31 cellular contexts compared by ENCODE assay signal in genomic region chr5:13045897-13046551, GRCh38.
"Had no signal": no experiment of that assay in that cellular context is flagged by ENCODE, and none has a peak within 500 bp of the region (broad histone marks: within the 10 kb centered on the region; RNA-seq: fewer than 3 reads in every experiment).

No MANE protein-coding gene starts in this region.

- H3K4me1 Mint-ChIP-seq: activated CD4-positive, alpha-beta T cell treated with anti-CD3 and anti-CD28 coated beads for 36 hours; activated CD4-positive, alpha-beta T cell treated with anti-CD3 and anti-CD28 coated beads, Interleukin-2, amount 10 ng/mL, durations not matched to agents 7 days and 5 days; activated naive CD8-positive, alpha-beta T cell treated with anti-CD3 and anti-CD28 coated beads for 36 hours had no signal

- H3K36me3 ChIP-seq: brain microvascular endothelial cell, MG63 had no signal

- H3K4me3 Mint-ChIP-seq: activated CD4-positive, alpha-beta T cell treated with anti-CD3 and anti-CD28 coated beads for 36 hours; activated CD4-positive, alpha-beta T cell treated with anti-CD3 and anti-CD28 coated beads, Interleukin-2, amount 10 ng/mL, durations not matched to agents 7 days and 5 days; activated CD8-positive, alpha-beta T cell treated with anti-CD3 and anti-CD28 coated beads, Interleukin-2, amount 10 ng/mL, durations not matched to agents 7 days and 5 days; activated naive CD8-positive, alpha-beta T cell treated with anti-CD3 and anti-CD28 coated beads for 36 hours; T-helper 1 cell treated with Interleukin-12 subunit alpha and Interleukin-12 subunit beta and Interleukin-4 antibody, amounts not matched to agents 30 μg/mL and 1 μg/mL, for 36 hours; T-helper 2 cell treated with Interferon-gamma antibody and Interleukin-4, amounts not matched to agents 5 μg/mL and 100 μg/mL, for 36 hours had no signal

- ATAC-seq: activated CD4-positive, alpha-beta T cell treated with anti-CD3 and anti-CD28 coated beads for 36 hours; activated CD4-positive, CD25-positive, alpha-beta regulatory T cell treated with anti-CD3 and anti-CD28 coated beads, Interleukin-2, amount 50 U/mL, for 24 hours; activated CD8-positive, alpha-beta T cell treated with anti-CD3 and anti-CD28 coated beads, Interleukin-2, amount 10 ng/mL, durations not matched to agents 7 days and 5 days had no signal

- H3K9me3 ChIP-seq: MG63 had no signal

- DNase-seq: activated CD4-positive, alpha-beta T cell treated with anti-CD3 and anti-CD28 coated beads for 36 hours; activated CD4-positive, alpha-beta T cell treated with anti-CD3 and anti-CD28 coated beads, Interleukin-2, amount 10 ng/mL, durations not matched to agents 7 days and 5 days; activated CD4-positive, alpha-beta T cell treated with anti-CD3 and anti-CD28 coated beads, Interleukin-2, amount 50 U/mL, for 48 hours; activated CD8-positive, alpha-beta memory T cell treated with anti-CD3 and anti-CD28 coated beads, Interleukin-2, amount 50 U/mL, for 48 hours; activated CD8-positive, alpha-beta T cell treated with anti-CD3 and anti-CD28 coated beads, Interleukin-2, amount 10 ng/mL, durations not matched to agents 7 days and 5 days; activated effector memory CD4-positive, alpha-beta T cell treated with Interleukin-2 at 50 U/mL for 16 hours; activated naive CD4-positive, alpha-beta T cell; activated naive CD4-positive, alpha-beta T cell treated with anti-CD3 and anti-CD28 coated beads, Interleukin-2, amount 50 U/mL, for 16 hours; activated naive CD8-positive, alpha-beta T cell treated with anti-CD3 and anti-CD28 coated beads for 36 hours; activated T-cell treated with anti-CD3 and anti-CD28 coated beads, Interleukin-2, amount 50 U/mL, for 48 hours; amniotic stem cell; aorta; brain microvascular endothelial cell; central memory CD4-positive, alpha-beta T cell; Kasumi-1; KG1; MG63; MV-4-11; NCI-H1092; NCI-H1436 treated with DMSO at 0.1 percent for 48 hours; NCI-H187; NCI-H2029 treated with DMSO at 0.1 percent for 48 hours; NCI-H2107; NCI-H2171; NCI-H510A; NCI-H526; NCI-H748 treated with DMSO at 0.1 percent for 48 hours; Right ventricle myocardium superior had no signal

- H3K36me3 Mint-ChIP-seq: activated naive CD8-positive, alpha-beta T cell treated with anti-CD3 and anti-CD28 coated beads for 36 hours had no signal

- H3K27me3 ChIP-seq: brain microvascular endothelial cell had no signal

- H3K27ac ChIP-seq: brain microvascular endothelial cell had no signal

- H3K4me3 ChIP-seq: MG63 had no signal

- H3K27ac Mint-ChIP-seq: activated CD4-positive, alpha-beta T cell treated with anti-CD3 and anti-CD28 coated beads for 36 hours; activated CD4-positive, alpha-beta T cell treated with anti-CD3 and anti-CD28 coated beads, Interleukin-2, amount 10 ng/mL, durations not matched to agents 7 days and 5 days; activated CD8-positive, alpha-beta T cell treated with anti-CD3 and anti-CD28 coated beads, Interleukin-2, amount 10 ng/mL, durations not matched to agents 7 days and 5 days; activated naive CD8-positive, alpha-beta T cell treated with anti-CD3 and anti-CD28 coated beads for 36 hours; T-helper 2 cell treated with Interferon-gamma antibody and Interleukin-4, amounts not matched to agents 5 μg/mL and 100 μg/mL, for 36 hours had no signal

- H3K27me3 Mint-ChIP-seq: activated CD4-positive, alpha-beta T cell treated with anti-CD3 and anti-CD28 coated beads for 36 hours; activated CD4-positive, alpha-beta T cell treated with anti-CD3 and anti-CD28 coated beads, Interleukin-2, amount 10 ng/mL, durations not matched to agents 7 days and 5 days; activated naive CD8-positive, alpha-beta T cell treated with anti-CD3 and anti-CD28 coated beads for 36 hours had no signal
